Comparison of ENCODE assay signal across 2 cellular contexts in genomic region chr18:59500765-59501164, GRCh38.
TF ChIP-seq lines count a peak whose summit lies in the region.

No MANE protein-coding gene starts in this region.

TF ChIP-seq in H1, 55 proteins besides CTCF, POLR2A, EP300 and RAD21 (continued from another document):
- TF ChIP-seq E2F6 (IDR thresholded peaks at IDR 0.05) (no peak), CBX5 (IDR thresholded peaks at IDR 0.05; ENCODE audit: low read depth, low read length) (no peak), MAFK (IDR thresholded peaks at IDR 0.05; ENCODE audit: low read depth, low read length) (no peak), CHD7 (IDR thresholded peaks at IDR 0.05; ENCODE audit: insufficient replicate concordance, low read length) (no peak), TAF7 (optimal IDR thresholded peaks at IDR 0.05; ENCODE audit: borderline replicate concordance, low read depth, low read length) (no peak), HDAC6 (IDR thresholded peaks at IDR 0.05; ENCODE audit: low read depth, low read length) (no peak), BRCA1 (IDR thresholded peaks at IDR 0.05; ENCODE audit: low read depth, low read length) (no peak), BACH1 (IDR thresholded peaks at IDR 0.05; ENCODE audit: low read length) (no peak), TAF1 (IDR thresholded peaks at IDR 0.05; ENCODE audit: low read depth, low read length) (no peak), RXRA (IDR thresholded peaks at IDR 0.05; ENCODE audit: insufficient read depth, low read depth, low read length) (no peak)

TF ChIP-seq in HepG2, 621 proteins besides CTCF, POLR2A, EP300 and RAD21 (continued from another document):
- TF ChIP-seq FOXA3 (CRISPR knock-in tag; IDR thresholded peaks at IDR 0.05) (no peak), DMAP1 (CRISPR knock-in tag; IDR thresholded peaks at IDR 0.05) (no peak), HMGXB3 (CRISPR knock-in tag; IDR thresholded peaks at IDR 0.05; ENCODE audit: borderline replicate concordance) (no peak), ZNF33B (CRISPR knock-in tag; IDR thresholded peaks at IDR 0.05) (no peak), ZNF354B (CRISPR knock-in tag; IDR thresholded peaks at IDR 0.05) (no peak), E2F1 (CRISPR knock-in tag; IDR thresholded peaks at IDR 0.05) (no peak), ZNF343 (CRISPR knock-in tag; IDR thresholded peaks at IDR 0.05) (no peak), NCOR1 (IDR thresholded peaks at IDR 0.05; ENCODE audit: borderline replicate concordance, low read length) (no peak), ZNF567 (CRISPR knock-in tag; IDR thresholded peaks at IDR 0.05; ENCODE audit: borderline replicate concordance) (no peak), MEF2D (CRISPR knock-in tag; IDR thresholded peaks at IDR 0.05) (no peak)
TF ChIP-seq in HepG2: peak in this region for 0.
